Comparison of ENCODE assay signal across 25 cellular contexts in genomic region chr15:28884151-28884940, GRCh38. TPM values are rescaled to one million over a fixed set of nuclear protein-coding genes. Genes with fewer than 3 reads are reported as not detected.
DNase-seq lines count a peak whose midpoint lies in the region; ATAC-seq, FAIRE-seq and TF ChIP-seq lines count a peak whose summit lies in the region.
"Had no signal": no experiment of that assay in that cellular context is flagged by ENCODE, and none has a peak within 500 bp of the region (broad histone marks: within the 10 kb centered on the region; RNA-seq: fewer than 3 reads in every experiment).

No MANE protein-coding gene starts in this region.

- BruUV-seq in HepG2 (replicated peaks; lab: Mats Ljungman, UMichigan), result no TSS peak

- WGBS in HepG2 (ENCODE audit: low lambda C conversion rate), result 62% methylated on average over 9 of the region's 11 CpGs

- H3K4me2 ChIP-seq in GM23338 (no peak overlapping the region), HepG2 (ENCODE audit: low read depth, low read length) (no peak overlapping the region)

- CTCF ChIA-PET in activated CD4-positive, alpha-beta T cell treated with anti-CD3 and anti-CD28 coated beads for 36 hours (lab: Charles Lee), result interaction anchor here (0.5 to 0.7 kb wide), 3 partner anchors 35 to 320 kb away, joined by 3 to 4 read pairs (median 3); no protein-coding TSS in a partner anchor
- CTCF ChIA-PET in HepG2 (lab: Yijun Ruan, JAX; ENCODE audit: low intra/inter-chr PET ratio, low total read pairs), result no interaction called here

- no peaks in the 10 kb centered on the region for H3K27me3 Mint-ChIP-seq in activated CD4-positive, alpha-beta T cell treated with anti-CD3 and anti-CD28 coated beads for 36 hours
- H3K27me3 Mint-ChIP-seq in GM23338 (ENCODE audit: insufficient read depth, low read depth, poor library complexity), result peaks cover 35% of the 10 kb centered on the region
- H3K27me3 Mint-ChIP-seq in effector memory CD8-positive, alpha-beta T cell, result peaks cover 0 to 15% of the 10 kb centered on the region in 2 donors
- peaks cover 10% of the 10 kb centered on the region for H3K27me3 Mint-ChIP-seq in nephron progenitor cell (ENCODE audit: low read depth, poor library complexity)

- H3K27ac ChIP-seq in GM23338 (ENCODE audit: low read depth) (no peak overlapping the region), HepG2 (ENCODE audit: extremely low read length, insufficient read depth, low read length) (no peak overlapping the region)
- H3K27ac ChIP-seq: ovary, sigmoid colon, upper lobe of right lung had no signal

- H3K4me1 ChIP-seq in GM23338 (ENCODE audit: insufficient read depth) (peaks cover 5% of the 10 kb centered on the region; the same call in 1 of the 2 replicates), HepG2 (ENCODE audit: insufficient read depth, low read length) (peaks cover 25% of the 10 kb centered on the region)
- H3K4me1 ChIP-seq: upper lobe of right lung had no signal

- H3K4me3 ChIP-seq in GM23338 (no peak overlapping the region), HepG2 (replicated peaks in 1 of 3; ENCODE audit: insufficient read depth in 1 of 3, low read depth in 2 of 3, low read length in 3 of 3) (no peak overlapping the region)
- H3K4me3 ChIP-seq: mucosa of descending colon, ovary had no signal

- H3K9ac ChIP-seq in HepG2 (ENCODE audit: insufficient read depth, low read depth, low read length), result no peak overlapping the region

- TF ChIP-seq POLR2A in HepG2 (IDR thresholded peaks at IDR 0.05; ENCODE audit: insufficient read depth in 1 of 2, low read depth in 2 of 2, low read length in 2 of 2), result no peak

- intact Hi-C loops in activated CD4-positive, alpha-beta T cell treated with anti-CD3 and anti-CD28 coated beads for 36 hours (cut with DNase I, micrococcal nuclease), result no loop called here
- intact Hi-C loops in HepG2 (cut with micrococcal nuclease; ENCODE audit: unreplicated experiment), result no loop called here

- H3F3A ChIP-seq in GM23338 (replicated peaks; ENCODE audit: low read depth), result no peaks in the 10 kb centered on the region

- H3K4me1 Mint-ChIP-seq in activated CD4-positive, alpha-beta T cell treated with anti-CD3 and anti-CD28 coated beads for 36 hours, result peaks cover 28% of the 10 kb centered on the region
- H3K4me1 Mint-ChIP-seq in GM23338 (peaks cover 16% of the 10 kb centered on the region), nephron progenitor cell (peaks cover 38% of the 10 kb centered on the region)
- peaks cover 3 to 10% of the 10 kb centered on the region in 2 donors for H3K4me1 Mint-ChIP-seq in effector memory CD8-positive, alpha-beta T cell (ENCODE audit: low read depth in 2 of 2)

- no peaks in the 10 kb centered on the region for H3K9me3 Mint-ChIP-seq in activated CD4-positive, alpha-beta T cell treated with anti-CD3 and anti-CD28 coated beads for 36 hours (ENCODE audit: low read depth)
- no peaks in the 10 kb centered on the region; the same call in 2 of the 3 replicates for H3K9me3 Mint-ChIP-seq in GM23338
- H3K9me3 Mint-ChIP-seq in effector memory CD8-positive, alpha-beta T cell, result no peaks in the 10 kb centered on the region
- no peaks in the 10 kb centered on the region for H3K9me3 Mint-ChIP-seq in nephron progenitor cell
- H3K9me3 Mint-ChIP-seq: activated T-helper 2 cell treated with anti-CD3 and anti-CD28 coated beads, Interferon-gamma antibody, Interleukin-2, Interleukin-4, amounts not matched to agents 10 μg/mL and 5 μg/mL and 100 μg/mL, durations not matched to agents 14 hours and 24 hours and 36 hours had no signal

- POLR2A ChIA-PET in activated CD4-positive, alpha-beta T cell treated with anti-CD3 and anti-CD28 coated beads for 36 hours (lab: Charles Lee), result no interaction called here
- POLR2A ChIA-PET in HepG2 (lab: Yijun Ruan, JAX), result no interaction called here

- FAIRE-seq in HepG2 (lab: Jason Lieb, UNC), result no peak

- peak overlapping the region; percentile 71 for H3K4me3 Mint-ChIP-seq in activated CD4-positive, alpha-beta T cell treated with anti-CD3 and anti-CD28 coated beads for 36 hours
- H3K4me3 Mint-ChIP-seq in GM23338, result peak overlapping the region; percentile 63
- H3K4me3 Mint-ChIP-seq in effector memory CD8-positive, alpha-beta T cell, result peak overlapping the region; percentile 64 to 69
- peak overlapping the region; percentile 76 for H3K4me3 Mint-ChIP-seq in nephron progenitor cell

- no peaks in the 10 kb centered on the region for H3K36me3 Mint-ChIP-seq in activated CD4-positive, alpha-beta T cell treated with anti-CD3 and anti-CD28 coated beads for 36 hours (ENCODE audit: low read depth)
- H3K36me3 Mint-ChIP-seq in GM23338 (ENCODE audit: low read depth), result no peaks in the 10 kb centered on the region; the same call in 2 of the 3 replicates
- no peaks in the 10 kb centered on the region for H3K36me3 Mint-ChIP-seq in effector memory CD8-positive, alpha-beta T cell (ENCODE audit: insufficient read depth)
- no peaks in the 10 kb centered on the region for H3K36me3 Mint-ChIP-seq in nephron progenitor cell (ENCODE audit: low read depth)

- H4K20me1 ChIP-seq in GM23338 (replicated peaks; ENCODE audit: insufficient read depth) (no peaks in the 10 kb centered on the region), HepG2 (ENCODE audit: insufficient read depth, low read length) (no peaks in the 10 kb centered on the region)

- H2AFZ ChIP-seq in GM23338 (peak overlapping the region; percentile 91; the same call in 1 of the 2 replicates), HepG2 (ENCODE audit: low read length) (no peak overlapping the region)

- H3K79me2 ChIP-seq in GM23338 (replicated peaks; ENCODE audit: insufficient read depth), result no peaks in the 10 kb centered on the region
- no peaks in the 10 kb centered on the region for H3K79me2 ChIP-seq in HepG2 (ENCODE audit: insufficient read depth, low read length)

- no peaks in the 10 kb centered on the region for H3K9me2 ChIP-seq in GM23338 (ENCODE audit: insufficient read depth)

- in situ Hi-C loops in HepG2 (cut with HindIII; ENCODE audit: extremely low pct_ligation_motif_present, low pct_unique_long_range_greater_than_20kb) (no loop called here), G401 (cut with HindIII; ENCODE audit: low sequenced_read_pairs) (no loop called here)

- no peak for ATAC-seq in activated CD4-positive, alpha-beta T cell treated with anti-CD3 and anti-CD28 coated beads for 36 hours
- ATAC-seq in GM23338 (no peak), HepG2 (no peak), GM18858 (IDR thresholded peaks at IDR 0.05; ENCODE audit: unreplicated experiment) (no peak)
- ATAC-seq in effector memory CD8-positive, alpha-beta T cell (replicated peaks), result no peak
- ATAC-seq: left ventricle myocardium superior, mucosa of descending colon had no signal

- TF ChIP-seq CTCF in GM23338 (conservative IDR thresholded peaks at IDR 0.05; ENCODE audit: low read depth in 2 of 2), result no peak
- TF ChIP-seq CTCF in nephron progenitor cell (IDR thresholded peaks at IDR 0.05), result no peak
- TF ChIP-seq CTCF in HepG2 (CRISPR knock-in tag; IDR thresholded peaks at IDR 0.05), result no peak

- H3K36me3 ChIP-seq in GM23338 (ENCODE audit: insufficient read depth) (no peaks in the 10 kb centered on the region), HepG2 (replicated peaks in 1 of 2; ENCODE audit: control insufficient read depth in 1 of 2, insufficient read depth in 2 of 2, low read length in 2 of 2) (no peaks in the 10 kb centered on the region)
- H3K36me3 ChIP-seq: BE2C, ovary, sigmoid colon, upper lobe of right lung had no signal

- H3K27me3 ChIP-seq in GM23338 (ENCODE audit: insufficient read depth) (peaks cover 37% of the 10 kb centered on the region), HepG2 (ENCODE audit: control insufficient read depth in 1 of 2, insufficient read depth in 2 of 2, low read length in 2 of 2) (peaks cover 3 to 25% of the 10 kb centered on the region in 2 experiments; a peak in 3 of 5 replicates)
- H3K27me3 ChIP-seq: BE2C, ovary had no signal

- TF ChIP-seq EP300 in HepG2 (IDR thresholded peaks at IDR 0.05; ENCODE audit: low read depth in 2 of 2, low read length in 2 of 2) (no peak), HepG2 (CRISPR knock-in tag; IDR thresholded peaks at IDR 0.05; ENCODE audit: borderline replicate concordance) (no peak)

- H3K27ac Mint-ChIP-seq in activated CD4-positive, alpha-beta T cell treated with anti-CD3 and anti-CD28 coated beads for 36 hours, result no peak overlapping the region
- H3K27ac Mint-ChIP-seq in GM23338 (no peak overlapping the region), nephron progenitor cell (no peak overlapping the region)
- H3K27ac Mint-ChIP-seq in effector memory CD8-positive, alpha-beta T cell, result no peak overlapping the region
- H3K27ac Mint-ChIP-seq: activated T-helper 2 cell treated with anti-CD3 and anti-CD28 coated beads, Interferon-gamma antibody, Interleukin-2, Interleukin-4, amounts not matched to agents 10 μg/mL and 5 μg/mL and 100 μg/mL, durations not matched to agents 14 hours and 24 hours and 36 hours had no signal

- TF ChIP-seq RAD21 in HepG2 (CRISPR knock-in tag; IDR thresholded peaks at IDR 0.05), result no peak

- DNase-seq in activated CD4-positive, alpha-beta T cell treated with anti-CD3 and anti-CD28 coated beads for 36 hours, result no peak
- DNase-seq in activated CD4-positive, alpha-beta T cell treated with anti-CD3 and anti-CD28 coated beads for 4 hours, result no peak
- DNase-seq in GM23338 (ENCODE audit: low spot score) (no peak), nephron progenitor cell (no peak), HepG2 (ENCODE audit: low spot score) (no peak), G401 (ENCODE audit: low spot score) (no peak)
- DNase-seq in effector memory CD8-positive, alpha-beta T cell, result no peak
- DNase-seq: BE2C; cerebellar nuclear complex; effector CD8-positive, alpha-beta T cell; GDM1; HCEC 1CT; left ventricle myocardium superior; mucosa of descending colon; NCI-H748 treated with DMSO at 0.1 percent for 48 hours; OCI-M1; ovary; SHP77; sigmoid colon; stimulated activated naive CD4-positive, alpha-beta T cell treated with Interleukin-2 at 50 U/mL for 16 hours; upper lobe of right lung had no signal

- H3K9me3 ChIP-seq in HepG2 (ENCODE audit: low read length), result no peaks in the 10 kb centered on the region
- H3K9me3 ChIP-seq: BE2C, mucosa of descending colon, ovary, sigmoid colon, upper lobe of right lung had no signal

RNA-seq across cellular contexts. Expression of gene APBA2, which starts 1.4 kb away (rescaled TPM):
- 10 to 100 TPM; 12.8 to 17.5 TPM for total RNA-seq in activated CD4-positive, alpha-beta T cell treated with anti-CD3 and anti-CD28 coated beads for 36 hours
- 24.7 and 27.5 TPM in 2 replicates for total RNA-seq in GM23338 (2014; rRNA removed; shearing (Covaris generic))
- polyA plus RNA-seq in GM23338 (2016; fragmentation: Nextera tagmentation; extraction: Ambion mirVana), result 5.4 and 5.9 TPM in 2 replicates
- total RNA-seq in HepG2 (2016; rRNA removed; fragmentation: Illumina TruSeq; extraction: Trizol), result 0.29 and 0.62 TPM in 2 replicates
- total RNA-seq in HepG2 (2016; cell fraction: cytosol; rRNA removed; fragmentation: Illumina TruSeq; extraction: Trizol; ENCODE audit: low read depth), result 0.40 and 0.79 TPM in 2 replicates
- total RNA-seq in HepG2 (2016; cell fraction: insoluble cytoplasmic fraction; rRNA removed; fragmentation: Illumina TruSeq; extraction: Trizol), result 0.56 and 0.74 TPM in 2 replicates
- 0.79 and 0.83 TPM in 2 replicates for total RNA-seq in HepG2 (2016; cell fraction: membrane; rRNA removed; fragmentation: Illumina TruSeq; extraction: Trizol)
- 0.60 and 0.71 TPM in 2 replicates for total RNA-seq in HepG2 (2016; cell fraction: nucleus; rRNA removed; fragmentation: Illumina TruSeq; extraction: Trizol)
- polyA plus RNA-seq in HepG2 (2011; rRNA removed), result 1.5 and 2.3 TPM in 2 replicates
- polyA plus RNA-seq in HepG2 (2011; cell fraction: cytosol; rRNA removed), result 1.2 and 1.4 TPM in 2 replicates
- polyA plus RNA-seq in HepG2 (2011; cell fraction: nucleus; rRNA removed), result 2.0 and 2.3 TPM in 2 replicates
- 1.0 TPM in 2 replicates for polyA plus RNA-seq in HepG2 (2012)
- polyA plus RNA-seq in HepG2 (2016; cell fraction: cytosol; fragmentation: Illumina TruSeq; extraction: Trizol; ENCODE audit: low read depth), result 0.34 and 0.35 TPM in 2 replicates
- polyA plus RNA-seq in HepG2 (2016; cell fraction: insoluble cytoplasmic fraction; fragmentation: Illumina TruSeq; extraction: Trizol; ENCODE audit: low read depth), result 0.58 and 0.87 TPM in 2 replicates
- 0.64 TPM in 2 replicates for polyA plus RNA-seq in HepG2 (2016; cell fraction: membrane; fragmentation: Illumina TruSeq; extraction: Trizol; ENCODE audit: low read depth)
- polyA plus RNA-seq in HepG2 (2016; cell fraction: nucleus; fragmentation: Illumina TruSeq; extraction: Trizol; ENCODE audit: insufficient read depth, low read depth), result 1.00 and 1.3 TPM in 2 replicates
- polyA minus RNA-seq in HepG2 (2011; rRNA and poly(A)+ RNA removed; ENCODE audit: low replicate concordance), result 0.26 and 2.5 TPM in 2 replicates
- polyA minus RNA-seq in HepG2 (2011; cell fraction: cytosol; rRNA and poly(A)+ RNA removed), result 0.49 and 0.79 TPM in 2 replicates
- 0.99 and 1.9 TPM in 2 replicates for polyA minus RNA-seq in HepG2 (2011; cell fraction: nucleus; rRNA and poly(A)+ RNA removed)
- total RNA-seq in G401 (2014; rRNA removed; shearing (Covaris generic)), result 20.8 and 27.6 TPM in 2 replicates

RNA-seq across cellular contexts. Expression of gene GOLGA6L7, which starts 35.9 kb away (rescaled TPM):
- total RNA-seq in activated CD4-positive, alpha-beta T cell treated with anti-CD3 and anti-CD28 coated beads for 36 hours, result not detected
- not detected in 2 replicates for total RNA-seq in GM23338 (2014; rRNA removed; shearing (Covaris generic))
- polyA plus RNA-seq in GM23338 (2016; fragmentation: Nextera tagmentation; extraction: Ambion mirVana), result 0.23 and 0.47 TPM in 2 replicates
- not detected in 2 replicates for total RNA-seq in HepG2 (2016; rRNA removed; fragmentation: Illumina TruSeq; extraction: Trizol)
- not detected in 2 replicates for total RNA-seq in HepG2 (2016; cell fraction: cytosol; rRNA removed; fragmentation: Illumina TruSeq; extraction: Trizol; ENCODE audit: low read depth)
- not detected in 2 replicates for total RNA-seq in HepG2 (2016; cell fraction: insoluble cytoplasmic fraction; rRNA removed; fragmentation: Illumina TruSeq; extraction: Trizol)
- total RNA-seq in HepG2 (2016; cell fraction: membrane; rRNA removed; fragmentation: Illumina TruSeq; extraction: Trizol), result not detected in 2 replicates
- not detected in 2 replicates for total RNA-seq in HepG2 (2016; cell fraction: nucleus; rRNA removed; fragmentation: Illumina TruSeq; extraction: Trizol)
- polyA plus RNA-seq in HepG2 (2011; rRNA removed), result not detected in 2 replicates
- not detected in 2 replicates for polyA plus RNA-seq in HepG2 (2011; cell fraction: cytosol; rRNA removed)
- not detected in 2 replicates for polyA plus RNA-seq in HepG2 (2011; cell fraction: nucleus; rRNA removed)
- polyA plus RNA-seq in HepG2 (2012), result 0.13 TPM in 1 of 2 replicates, not detected in the other
- not detected in 2 replicates for polyA plus RNA-seq in HepG2 (2016; cell fraction: cytosol; fragmentation: Illumina TruSeq; extraction: Trizol; ENCODE audit: low read depth)
- polyA plus RNA-seq in HepG2 (2016; cell fraction: insoluble cytoplasmic fraction; fragmentation: Illumina TruSeq; extraction: Trizol; ENCODE audit: low read depth), result not detected in 2 replicates
- polyA plus RNA-seq in HepG2 (2016; cell fraction: membrane; fragmentation: Illumina TruSeq; extraction: Trizol; ENCODE audit: low read depth), result not detected in 2 replicates
- polyA plus RNA-seq in HepG2 (2016; cell fraction: nucleus; fragmentation: Illumina TruSeq; extraction: Trizol; ENCODE audit: insufficient read depth, low read depth), result not detected in 2 replicates
- polyA minus RNA-seq in HepG2 (2011; rRNA and poly(A)+ RNA removed; ENCODE audit: low replicate concordance), result not detected in 2 replicates
- polyA minus RNA-seq in HepG2 (2011; cell fraction: cytosol; rRNA and poly(A)+ RNA removed), result not detected in 2 replicates
- polyA minus RNA-seq in HepG2 (2011; cell fraction: nucleus; rRNA and poly(A)+ RNA removed), result not detected in 2 replicates
- not detected in 2 replicates for total RNA-seq in G401 (2014; rRNA removed; shearing (Covaris generic))
- total RNA-seq: A172; activated T-helper 2 cell treated with anti-CD3 and anti-CD28 coated beads, Interferon-gamma antibody, Interleukin-2, Interleukin-4, amounts not matched to agents 10 μg/mL and 5 μg/mL and 100 μg/mL, durations not matched to agents 14 hours and 24 hours and 36 hours; aorta; left ventricle myocardium superior; mucosa of descending colon; ovary; sigmoid colon; upper lobe of right lung had no signal
- polyA plus RNA-seq: aorta, ovary had no signal
